In the genomic region with DNA sequence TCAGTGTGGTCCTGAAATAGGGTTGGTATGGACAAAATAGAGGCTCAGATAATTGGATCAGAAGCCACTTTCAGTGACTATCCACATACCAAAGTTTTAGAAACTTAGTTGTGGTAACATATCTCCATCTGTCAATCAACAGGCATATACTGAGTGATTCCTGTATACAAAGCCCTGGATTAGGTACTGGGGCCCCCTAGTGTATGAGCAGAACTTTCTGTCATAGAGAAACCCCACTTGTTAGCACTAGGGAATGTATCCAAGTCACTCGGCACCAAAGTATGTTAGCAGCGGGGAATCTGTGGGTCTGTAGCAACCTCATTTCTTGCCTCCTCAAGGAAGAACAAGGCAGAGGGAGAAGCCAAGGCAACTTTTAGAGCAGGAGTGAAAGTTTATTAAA, we compare ENCODE assay signal across 8 cellular contexts. TPM values are rescaled to one million over a fixed set of nuclear protein-coding genes. Genes with fewer than 3 reads are reported as not detected.
A peak's percentile ranks its signal among the peaks of the same experiment; 100 is the strongest.
DNase-seq lines count a peak whose midpoint lies in the region; ATAC-seq and TF ChIP-seq lines count a peak whose summit lies in the region.

No MANE protein-coding gene starts in this region.

- peak; percentile 17 for TF ChIP-seq CTCF in activated CD8-positive, alpha-beta T cell treated with anti-CD3 and anti-CD28 coated beads for 36 hours (IDR thresholded peaks at IDR 0.05)
- TF ChIP-seq CTCF in kidney epithelial cell (IDR thresholded peaks at IDR 0.05; ENCODE audit: insufficient read depth, low read length, poor library complexity, severe bottlenecking) = peak; percentile 43
- no peak; the same call in 1 of the 2 replicates for TF ChIP-seq CTCF in WERI-Rb-1 (IDR thresholded peaks at IDR 0.05; ENCODE audit: low read depth, low read length)

- H3K27ac Mint-ChIP-seq in activated CD8-positive, alpha-beta T cell treated with anti-CD3 and anti-CD28 coated beads for 36 hours = no peak overlapping the region

- POLR2A ChIA-PET in activated CD8-positive, alpha-beta T cell treated with anti-CD3 and anti-CD28 coated beads for 36 hours (lab: Charles Lee) = interaction anchor here (0.6 kb wide), 1 partner anchor 1393 kb away, joined by 3 read pairs; a partner anchor contains a TSS

- H3K4me3 Mint-ChIP-seq in activated CD8-positive, alpha-beta T cell treated with anti-CD3 and anti-CD28 coated beads for 36 hours = no peak overlapping the region

- H3K9me3 ChIP-seq in WERI-Rb-1 (ENCODE audit: severe bottlenecking) = no peaks in the 10 kb centered on the region

- no peak for ATAC-seq in activated CD8-positive, alpha-beta T cell treated with anti-CD3 and anti-CD28 coated beads for 36 hours
- no peak for ATAC-seq in HG03432 (IDR thresholded peaks at IDR 0.05; ENCODE audit: unreplicated experiment)

- CTCF ChIA-PET in activated CD8-positive, alpha-beta T cell treated with anti-CD3 and anti-CD28 coated beads for 36 hours (lab: Charles Lee) = no interaction called here

- no peaks in the 10 kb centered on the region for H3K9me3 Mint-ChIP-seq in activated CD8-positive, alpha-beta T cell treated with anti-CD3 and anti-CD28 coated beads for 36 hours

- H3K36me3 Mint-ChIP-seq in activated CD8-positive, alpha-beta T cell treated with anti-CD3 and anti-CD28 coated beads for 36 hours (ENCODE audit: low read depth) = no peaks in the 10 kb centered on the region

- peaks cover 22% of the 10 kb centered on the region for H3K4me1 Mint-ChIP-seq in activated CD8-positive, alpha-beta T cell treated with anti-CD3 and anti-CD28 coated beads for 36 hours (ENCODE audit: low read depth)

- H3K27me3 Mint-ChIP-seq in activated CD8-positive, alpha-beta T cell treated with anti-CD3 and anti-CD28 coated beads for 36 hours = no peaks in the 10 kb centered on the region

- intact Hi-C loops in activated CD8-positive, alpha-beta T cell treated with anti-CD3 and anti-CD28 coated beads for 36 hours (cut with micrococcal nuclease) = no loop called here

- H3K36me3 ChIP-seq in kidney epithelial cell (ENCODE audit: control insufficient read depth, insufficient read depth, low read length) (no peaks in the 10 kb centered on the region), WERI-Rb-1 (no peaks in the 10 kb centered on the region)

- DNase-seq in AG08396 (ENCODE audit: low spot score) (peak; percentile 23), HCEC 1CT (peak; percentile 64), kidney epithelial cell (ENCODE audit: low read depth) (no peak), activated gamma-delta T cell treated with Interleukin-2 at 50 U/mL for 16 hours (no peak), WERI-Rb-1 (no peak), superior temporal gyrus (ENCODE audit: extremely low spot score) (no peak)
- no peak for DNase-seq in activated CD8-positive, alpha-beta T cell treated with anti-CD3 and anti-CD28 coated beads for 36 hours

- H3K27me3 ChIP-seq in kidney epithelial cell (ENCODE audit: control insufficient read depth, insufficient read depth, low read length) (no peaks in the 10 kb centered on the region), WERI-Rb-1 (ENCODE audit: insufficient read depth, low read depth, severe bottlenecking) (no peaks in the 10 kb centered on the region)

- no peak overlapping the region for H3K4me3 ChIP-seq in kidney epithelial cell (ENCODE audit: low read depth, low read length)
- no peak overlapping the region for H3K4me3 ChIP-seq in WERI-Rb-1 (ENCODE audit: low read depth, low read length)

- H3K27ac ChIP-seq in WERI-Rb-1 = no peak overlapping the region

RNA-seq across cellular contexts. Expression of a gene that starts 50.7 kb away (rescaled TPM):
- 10 to 100 TPM; 13.4 to 14.2 TPM for total RNA-seq in activated CD8-positive, alpha-beta T cell treated with anti-CD3 and anti-CD28 coated beads for 36 hours
- total RNA-seq in kidney epithelial cell = 9.2 and 9.4 TPM in 2 replicates

RNA-seq across cellular contexts. Expression of a gene that starts 53.1 kb away (rescaled TPM):
- total RNA-seq in activated CD8-positive, alpha-beta T cell treated with anti-CD3 and anti-CD28 coated beads for 36 hours = 10 to 100 TPM; 17.9 to 18.4 TPM
- total RNA-seq in kidney epithelial cell = 37.3 and 42.0 TPM in 2 replicates

Comparison
In these comparisons a context has a peak if more than half of its experiments do, and no peak if none do; other contexts are left out.
1. DNase-seq: peak in AG08396 (single experiment) and HCEC 1CT (single experiment); none in activated CD8-positive, alpha-beta T cell treated with anti-CD3 and anti-CD28 coated beads for 36 hours (single experiment), kidney epithelial cell (single experiment), activated gamma-delta T cell treated with Interleukin-2 at 50 U/mL for 16 hours (single experiment), WERI-Rb-1 (single experiment) and superior temporal gyrus (single experiment).